1 cellular context compared by ENCODE assay signal in genomic region chr16:8570393-8570792, GRCh38.
TF ChIP-seq lines count a peak whose summit lies in the region.

No MANE protein-coding gene starts in this region.

TF ChIP-seq in HepG2, 621 proteins besides CTCF, POLR2A, EP300 and RAD21 (continues in another document):
- 0 out of 2 replicates have a peak, but pooled peaks have one; percentile 59 for TF ChIP-seq BORCS8-MEF2B (CRISPR knock-in tag; IDR thresholded peaks at IDR 0.05)
- TF ChIP-seq ZMYM3 (CRISPR knock-in tag; IDR thresholded peaks at IDR 0.05): peak; percentile 86
- TF ChIP-seq CBX5 (CRISPR knock-in tag; IDR thresholded peaks at IDR 0.05; ENCODE audit: borderline replicate concordance): peak; percentile 43; the same call in 1 of the 2 replicates
- peak; percentile 83; the same call in 1 of the 2 replicates for TF ChIP-seq ZNF292 (CRISPR knock-in tag; IDR thresholded peaks at IDR 0.05; ENCODE audit: borderline replicate concordance, low read depth)
- TF ChIP-seq TFE3 (CRISPR knock-in tag; IDR thresholded peaks at IDR 0.05): peak; percentile 29; the same call in 1 of the 2 replicates
- TF ChIP-seq RARA (CRISPR knock-in tag; IDR thresholded peaks at IDR 0.05): peak; percentile 45
- TF ChIP-seq SALL1 (CRISPR knock-in tag; IDR thresholded peaks at IDR 0.05): peak; percentile 41; the same call in 1 of the 2 replicates
- peak; percentile 14; the same call in 1 of the 2 replicates for TF ChIP-seq NCOA2 (CRISPR knock-in tag; IDR thresholded peaks at IDR 0.05)
- TF ChIP-seq SKIL (CRISPR knock-in tag; IDR thresholded peaks at IDR 0.05; ENCODE audit: borderline replicate concordance): 0 out of 2 replicates have a peak, but pooled peaks have one; percentile 21
- 0 out of 2 replicates have a peak, but pooled peaks have one; percentile 40 for TF ChIP-seq CHD4 (IDR thresholded peaks at IDR 0.05; ENCODE audit: borderline replicate concordance, low read length)
- TF ChIP-seq MXI1 (IDR thresholded peaks at IDR 0.05; ENCODE audit: borderline replicate concordance, low read depth, low read length): 0 out of 3 replicates have a peak, but pooled peaks have one; percentile 2
- TF ChIP-seq ZNF557 (CRISPR knock-in tag; IDR thresholded peaks at IDR 0.05): peak; percentile 19; the same call in 1 of the 2 replicates
- 0 out of 2 replicates have a peak, but pooled peaks have one; percentile 38 for TF ChIP-seq HINFP (CRISPR knock-in tag; IDR thresholded peaks at IDR 0.05; ENCODE audit: low read depth)
- TF ChIP-seq PHF21A (CRISPR knock-in tag; IDR thresholded peaks at IDR 0.05): peak; percentile 29; the same call in 1 of the 2 replicates
- peak; percentile 35; the same call in 1 of the 2 replicates for TF ChIP-seq SOX5 (CRISPR knock-in tag; IDR thresholded peaks at IDR 0.05; ENCODE audit: borderline replicate concordance)
- 0 out of 2 replicates have a peak, but pooled peaks have one; percentile 16 for TF ChIP-seq ZNF704 (CRISPR knock-in tag; IDR thresholded peaks at IDR 0.05; ENCODE audit: borderline replicate concordance)
- TF ChIP-seq UBTF (CRISPR knock-in tag; IDR thresholded peaks at IDR 0.05): 0 out of 2 replicates have a peak, but pooled peaks have one; percentile 15
- TF ChIP-seq ZNF510 (CRISPR knock-in tag; IDR thresholded peaks at IDR 0.05; ENCODE audit: low read depth): 0 out of 2 replicates have a peak, but pooled peaks have one; percentile 18
- peak; percentile 58; the same call in 1 of the 2 replicates for TF ChIP-seq ZBTB42 (CRISPR knock-in tag; IDR thresholded peaks at IDR 0.05)
- peak; percentile 73; the same call in 1 of the 2 replicates for TF ChIP-seq ZNF121 (CRISPR knock-in tag; IDR thresholded peaks at IDR 0.05)
- TF ChIP-seq PITX1 (CRISPR knock-in tag; IDR thresholded peaks at IDR 0.05): 0 out of 2 replicates have a peak, but pooled peaks have one; percentile 42
- peak; percentile 33; the same call in 1 of the 2 replicates for TF ChIP-seq NR2C2 (CRISPR knock-in tag; IDR thresholded peaks at IDR 0.05; ENCODE audit: borderline replicate concordance)
- TF ChIP-seq ZNF431 (CRISPR knock-in tag; IDR thresholded peaks at IDR 0.05; ENCODE audit: borderline replicate concordance, low read depth): 0 out of 2 replicates have a peak, but pooled peaks have one; percentile 20
- TF ChIP-seq TEAD3 (CRISPR knock-in tag; optimal IDR thresholded peaks at IDR 0.05; ENCODE audit: borderline replicate concordance): peak; percentile 40
- 0 out of 2 replicates have a peak, but pooled peaks have one; percentile 25 for TF ChIP-seq PAXIP1 (CRISPR knock-in tag; conservative IDR thresholded peaks at IDR 0.05)
- peak; percentile 70 for TF ChIP-seq FOXP4 (CRISPR knock-in tag; IDR thresholded peaks at IDR 0.05)
- 0 out of 2 replicates have a peak, but pooled peaks have one; percentile 56 for TF ChIP-seq MIXL1 (CRISPR knock-in tag; IDR thresholded peaks at IDR 0.05)
- TF ChIP-seq YEATS4 (CRISPR knock-in tag; IDR thresholded peaks at IDR 0.05; ENCODE audit: borderline replicate concordance): 0 out of 2 replicates have a peak, but pooled peaks have one; percentile 8
- TF ChIP-seq RXRA (CRISPR knock-in tag; IDR thresholded peaks at IDR 0.05): peak; percentile 62; the same call in 1 of the 2 replicates
- 0 out of 2 replicates have a peak, but pooled peaks have one; percentile 23 for TF ChIP-seq KDM5B (CRISPR knock-in tag; IDR thresholded peaks at IDR 0.05; ENCODE audit: borderline replicate concordance)
- peak; percentile 30; the same call in 1 of the 2 replicates for TF ChIP-seq ZFP91 (CRISPR knock-in tag; IDR thresholded peaks at IDR 0.05; ENCODE audit: borderline replicate concordance)
- TF ChIP-seq JUN (CRISPR knock-in tag; IDR thresholded peaks at IDR 0.05): 0 out of 2 replicates have a peak, but pooled peaks have one; percentile 26
- TF ChIP-seq CEBPG (CRISPR knock-in tag; IDR thresholded peaks at IDR 0.05): peak; percentile 33; the same call in 1 of the 2 replicates
- TF ChIP-seq TFDP2 (CRISPR knock-in tag; IDR thresholded peaks at IDR 0.05): 0 out of 2 replicates have a peak, but pooled peaks have one; percentile 15
- TF ChIP-seq CEBPB (IDR thresholded peaks at IDR 0.05; ENCODE audit: borderline replicate concordance, low read depth, low read length): peak; percentile 10; the same call in 1 of the 2 replicates
- TF ChIP-seq ZNF580 (CRISPR knock-in tag; IDR thresholded peaks at IDR 0.05; ENCODE audit: borderline replicate concordance, low read depth): 0 out of 2 replicates have a peak, but pooled peaks have one; percentile 15
